In the genomic region with DNA sequence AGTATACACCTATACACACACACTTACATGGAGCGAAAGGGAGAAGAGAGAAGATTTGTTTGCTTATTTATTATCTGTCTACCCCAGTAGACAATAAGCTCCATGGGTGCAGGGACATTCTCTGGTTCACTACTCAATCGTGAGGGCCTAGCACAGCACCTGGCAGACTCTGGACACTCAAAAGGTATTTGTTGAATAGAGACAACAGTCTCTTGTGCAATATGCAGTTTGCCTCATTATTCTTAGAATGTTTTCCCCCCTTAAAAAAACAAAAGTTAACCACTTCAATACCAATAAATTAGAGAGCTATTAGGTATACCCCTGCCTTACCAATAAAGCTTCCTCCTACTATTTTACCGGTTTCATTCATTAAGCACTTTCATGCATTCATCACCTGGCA, we compare ENCODE assay signal across 11 cellular contexts. TPM values are rescaled to one million over a fixed set of nuclear protein-coding genes. Genes with fewer than 3 reads are reported as not detected.
DNase-seq lines count a peak whose midpoint lies in the region; ATAC-seq, FAIRE-seq and TF ChIP-seq lines count a peak whose summit lies in the region.
"Had no signal": no experiment of that assay in that cellular context is flagged by ENCODE, and none has a peak within 500 bp of the region (broad histone marks: within the 10 kb centered on the region; RNA-seq: fewer than 3 reads in every experiment).

No MANE protein-coding gene starts in this region.

- no peak for TF ChIP-seq RAD21 in K562 (CRISPR knock-in tag; conservative IDR thresholded peaks at IDR 0.05 in 1 of 2, IDR thresholded peaks at IDR 0.05 in 1 of 2)

- H3K4me1 ChIP-seq in K562 (replicated peaks in 1 of 2; ENCODE audit: control insufficient read depth in 2 of 2, insufficient read depth in 2 of 2, low read length in 2 of 2) (peaks cover 7 to 8% of the 10 kb centered on the region in 2 experiments; a peak in 4 of 5 replicates), osteoblast (ENCODE audit: insufficient read depth, low read length) (peaks cover 11% of the 10 kb centered on the region)

- no peak for FAIRE-seq in K562 (lab: Jason Lieb, UNC)

- H3K9me3 Mint-ChIP-seq in activated CD4-positive, alpha-beta T cell treated with anti-CD3 and anti-CD28 coated beads, Interleukin-2, amount 10 ng/mL, durations not matched to agents 7 days and 5 days, result peaks cover 8% of the 10 kb centered on the region

- POLR2A ChIA-PET in activated CD4-positive, alpha-beta T cell treated with anti-CD3 and anti-CD28 coated beads, Interleukin-2, amount 10 ng/mL, durations not matched to agents 7 days and 5 days (lab: Charles Lee), result no interaction called here
- POLR2A ChIA-PET in K562 (lab: Yijun Ruan, JAX), result no interaction called here

- H3K79me2 ChIP-seq in K562 (ENCODE audit: control insufficient read depth, insufficient read depth, low read length) (peaks cover 65% of the 10 kb centered on the region), osteoblast (ENCODE audit: insufficient read depth, low read length) (peaks cover 77% of the 10 kb centered on the region)

- no peaks in the 10 kb centered on the region for H3K9me1 ChIP-seq in K562 (ENCODE audit: control insufficient read depth, insufficient read depth, low read length)

- H3K9ac ChIP-seq in K562 (ENCODE audit: insufficient read depth in 1 of 2, low read depth in 2 of 2, low read length in 2 of 2), result no peak overlapping the region; a peak in 1 of 4 replicates

- no peak for TF ChIP-seq EP300 in K562 (IDR thresholded peaks at IDR 0.05; ENCODE audit: low read length)

- peak overlapping the region; percentile 71 for H3K27ac Mint-ChIP-seq in activated CD4-positive, alpha-beta T cell treated with anti-CD3 and anti-CD28 coated beads, Interleukin-2, amount 10 ng/mL, durations not matched to agents 7 days and 5 days

- H3K36me3 Mint-ChIP-seq in activated CD4-positive, alpha-beta T cell treated with anti-CD3 and anti-CD28 coated beads, Interleukin-2, amount 10 ng/mL, durations not matched to agents 7 days and 5 days (ENCODE audit: low read depth), result peaks cover 57% of the 10 kb centered on the region

- 81% methylated on average over 3 of the region's 3 CpGs for WGBS in K562 (ENCODE audit: insufficient coverage, low coverage, missing lambda C conversion rate)

- in situ Hi-C loops in K562 (cut with MboI), result no loop called here

- peaks cover 54% of the 10 kb centered on the region for H3K4me1 Mint-ChIP-seq in activated CD4-positive, alpha-beta T cell treated with anti-CD3 and anti-CD28 coated beads, Interleukin-2, amount 10 ng/mL, durations not matched to agents 7 days and 5 days

- H3K27ac ChIP-seq in K562 (ENCODE audit: extremely low read depth, low read depth, low read length), result no peak overlapping the region
- no peak overlapping the region for H3K27ac ChIP-seq in osteoblast (ENCODE audit: low read depth, low read length)
- H3K27ac ChIP-seq: WERI-Rb-1 had no signal

- H3K4me2 ChIP-seq in K562 (ENCODE audit: insufficient read depth, low read length) (0 out of 2 replicates have a peak overlapping the region, but pooled peaks have one; percentile 27), osteoblast (ENCODE audit: insufficient read depth, low read length) (peak overlapping the region; percentile 26)

- no peaks in the 10 kb centered on the region for H3K27me3 Mint-ChIP-seq in activated CD4-positive, alpha-beta T cell treated with anti-CD3 and anti-CD28 coated beads, Interleukin-2, amount 10 ng/mL, durations not matched to agents 7 days and 5 days

- TF ChIP-seq POLR2A in K562 (conservative IDR thresholded peaks at IDR 0.05), result no peak

- no peaks in the 10 kb centered on the region for H4K20me1 ChIP-seq in K562 (replicated peaks; ENCODE audit: control insufficient read depth, insufficient read depth, low read length)
- H4K20me1 ChIP-seq in osteoblast (ENCODE audit: insufficient read depth, low read length), result peaks cover 10% of the 10 kb centered on the region

- H3K27me3 ChIP-seq in K562 (ENCODE audit: control insufficient read depth in 2 of 2, insufficient read depth in 2 of 2, low read length in 2 of 2) (no peaks in the 10 kb centered on the region), osteoblast (ENCODE audit: insufficient read depth, low read length) (no peaks in the 10 kb centered on the region)

- DNase-seq in activated CD4-positive, alpha-beta T cell treated with anti-CD3 and anti-CD28 coated beads, Interleukin-2, amount 10 ng/mL, durations not matched to agents 7 days and 5 days, result no peak
- no peak for DNase-seq in activated CD4-positive, alpha-beta T cell treated with anti-CD3 and anti-CD28 coated beads for 4 hours
- peak; percentile 73 for DNase-seq in NCI-H1436 (lab: John Stamatoyannopoulos, UW)
- DNase-seq in K562 (ENCODE audit: extremely low read depth in 1 of 4, low spot score in 3 of 4), result no peak
- DNase-seq in osteoblast (ENCODE audit: insufficient read length, low spot score, missing footprints), result peak; percentile 25
- DNase-seq in left cardiac atrium, result no peak
- no peak for DNase-seq in HK-2 (ENCODE audit: unreplicated experiment)
- no peak for DNase-seq in stimulated activated naive CD4-positive, alpha-beta T cell treated with Interleukin-2 at 50 U/mL for 16 hours (lab: John Stamatoyannopoulos, UW)
- DNase-seq: anterior cingulate cortex, mesenchymal stem cell, WERI-Rb-1 had no signal

- H3K4me3 Mint-ChIP-seq in activated CD4-positive, alpha-beta T cell treated with anti-CD3 and anti-CD28 coated beads, Interleukin-2, amount 10 ng/mL, durations not matched to agents 7 days and 5 days, result peak overlapping the region; percentile 58

- no peak for ATAC-seq in K562
- ATAC-seq in left cardiac atrium, result no peak

- intact Hi-C loops in K562 (cut with micrococcal nuclease), result no loop called here
- intact Hi-C loops in left cardiac atrium (cut with DNase I), result no loop called here

- H3K4me3 ChIP-seq in K562 (no peak overlapping the region), osteoblast (ENCODE audit: insufficient read depth, low read length) (no peak overlapping the region)

- TF ChIP-seq CTCF in K562 (IDR thresholded peaks at IDR 0.05 in 2 of 3, conservative IDR thresholded peaks at IDR 0.05 in 1 of 3; ENCODE audit: insufficient read depth in 2 of 3, low read depth in 1 of 3, low read length in 3 of 3) (no peak), osteoblast (IDR thresholded peaks at IDR 0.05; ENCODE audit: extremely low read depth, low read depth, low read length) (no peak)

- BruUV-seq in K562 (replicated peaks; lab: Mats Ljungman, UMichigan), result TSS peak; percentile 38

- H3K36me3 ChIP-seq in K562 (ENCODE audit: control insufficient read depth, insufficient read depth, low read length) (peaks cover 37% of the 10 kb centered on the region; the same call in 2 of the 3 replicates), osteoblast (ENCODE audit: insufficient read depth, low read length) (no peaks in the 10 kb centered on the region)

- CTCF ChIA-PET in activated CD4-positive, alpha-beta T cell treated with anti-CD3 and anti-CD28 coated beads, Interleukin-2, amount 10 ng/mL, durations not matched to agents 7 days and 5 days (lab: Charles Lee), result interaction anchor here (1.4 kb wide), 1 partner anchor 17 kb away, joined by 5 read pairs; no protein-coding TSS in a partner anchor
- CTCF ChIA-PET in K562 (lab: Yijun Ruan, JAX; ENCODE audit: low intra/inter-chr PET ratio), result no interaction called here

- no peak overlapping the region for H2AFZ ChIP-seq in K562 (ENCODE audit: low read depth, low read length)
- H2AFZ ChIP-seq in osteoblast (ENCODE audit: low read length), result no peak overlapping the region

- peaks cover 9% of the 10 kb centered on the region for H3K9me3 ChIP-seq in K562 (replicated peaks; ENCODE audit: control insufficient read depth, insufficient read depth, low read depth, low read length)
- H3K9me3 ChIP-seq in osteoblast (ENCODE audit: low read depth, low read length), result no peaks in the 10 kb centered on the region

RNA-seq across cellular contexts. Expression of gene AKAP10, which starts 2.0 kb away (rescaled TPM):
- 10 to 100 TPM; 38.8 to 45.6 TPM for total RNA-seq in activated CD4-positive, alpha-beta T cell treated with anti-CD3 and anti-CD28 coated beads, Interleukin-2, amount 10 ng/mL, durations not matched to agents 7 days and 5 days
- total RNA-seq in K562 (2011; cell fraction: chromatin; rRNA removed; ENCODE audit: low replicate concordance), result 44.9 and 127 TPM in 2 replicates
- total RNA-seq in K562 (2011; cell fraction: nucleolus; rRNA removed), result 19.7 and 25.9 TPM in 2 replicates
- total RNA-seq in K562 (2011; cell fraction: nucleoplasm; rRNA removed), result 38.6 and 44.4 TPM in 2 replicates
- total RNA-seq in K562 (2014; rRNA removed) (5.3 and 5.8 TPM in 2 replicates), K562 (2014; rRNA removed; fragmentation: Illumina TruSeq; extraction: Trizol) (13.6 and 15.0 TPM in 2 replicates), K562 (2015; rRNA removed; fragmentation: Illumina TruSeq; extraction: Trizol) (10.3 and 12.0 TPM in 2 replicates), K562 (2021) (13.8 and 14.4 TPM in 2 replicates), osteoblast (27.5 and 31.5 TPM in 2 replicates), left cardiac atrium (10 to 100 TPM; 15.4 to 22.7 TPM)
- polyA plus RNA-seq in K562 (2011; rRNA removed) (20.3 and 21.1 TPM in 2 replicates), K562 (2014; fragmentation: Illumina TruSeq; extraction: Trizol) (8.2 and 9.0 TPM in 2 replicates), K562 (2014; fragmentation: Nextera tagmentation; extraction: Ambion mirVana) (1 to 10 TPM; 4.0 to 4.3 TPM), K562 (2014; rRNA removed) (8.0 and 8.6 TPM in 2 replicates)
- polyA plus RNA-seq in K562 (2011; cell fraction: cytosol; rRNA removed), result 5.6 and 10.4 TPM in 2 replicates
- polyA plus RNA-seq in K562 (2011; cell fraction: nucleus; rRNA removed), result 23.1 and 29.8 TPM in 2 replicates
- polyA plus RNA-seq in K562 (2012), result 5.3 and 7.3 TPM in 2 replicates
- 39.6 and 42.2 TPM in 2 replicates for polyA minus RNA-seq in K562 (2011; rRNA and poly(A)+ RNA removed)
- polyA minus RNA-seq in K562 (2011; cell fraction: cytosol; rRNA and poly(A)+ RNA removed), result 8.7 and 10.1 TPM in 2 replicates
- polyA minus RNA-seq in K562 (2011; cell fraction: nucleus; rRNA and poly(A)+ RNA removed), result 13.3 and 20.7 TPM in 2 replicates

RNA-seq across cellular contexts. Expression of gene SPECC1, which starts 33.6 kb away (rescaled TPM):
- total RNA-seq in activated CD4-positive, alpha-beta T cell treated with anti-CD3 and anti-CD28 coated beads, Interleukin-2, amount 10 ng/mL, durations not matched to agents 7 days and 5 days, result 1 to 10 TPM; 3.7 to 4.9 TPM
- total RNA-seq in K562 (2011; cell fraction: chromatin; rRNA removed; ENCODE audit: low replicate concordance), result 25.1 and 47.5 TPM in 2 replicates
- total RNA-seq in K562 (2011; cell fraction: nucleolus; rRNA removed), result 16.7 and 20.8 TPM in 2 replicates
- 24.7 and 52.7 TPM in 2 replicates for total RNA-seq in K562 (2011; cell fraction: nucleoplasm; rRNA removed)
- total RNA-seq in K562 (2014; rRNA removed) (18.1 and 18.2 TPM in 2 replicates), K562 (2014; rRNA removed; fragmentation: Illumina TruSeq; extraction: Trizol) (18.1 and 25.5 TPM in 2 replicates), K562 (2015; rRNA removed; fragmentation: Illumina TruSeq; extraction: Trizol) (19.6 and 20.3 TPM in 2 replicates), K562 (2021) (18.4 and 22.6 TPM in 2 replicates), osteoblast (155 and 165 TPM in 2 replicates), left cardiac atrium (10 to 100 TPM; 12.6 to 14.2 TPM)
- polyA plus RNA-seq in K562 (2011; rRNA removed) (5.7 and 9.0 TPM in 2 replicates), K562 (2014; fragmentation: Illumina TruSeq; extraction: Trizol) (13.9 and 14.7 TPM in 2 replicates), K562 (2014; fragmentation: Nextera tagmentation; extraction: Ambion mirVana) (1 to 10 TPM; 2.4 to 3.0 TPM), K562 (2014; rRNA removed) (11.5 TPM in 2 replicates)
- polyA plus RNA-seq in K562 (2011; cell fraction: cytosol; rRNA removed), result 4.0 and 5.8 TPM in 2 replicates
- 7.1 and 10.8 TPM in 2 replicates for polyA plus RNA-seq in K562 (2011; cell fraction: nucleus; rRNA removed)
- 9.2 and 12.4 TPM in 2 replicates for polyA plus RNA-seq in K562 (2012)
- polyA minus RNA-seq in K562 (2011; rRNA and poly(A)+ RNA removed), result 20.7 and 28.4 TPM in 2 replicates
- polyA minus RNA-seq in K562 (2011; cell fraction: cytosol; rRNA and poly(A)+ RNA removed), result 10.0 and 23.8 TPM in 2 replicates
- polyA minus RNA-seq in K562 (2011; cell fraction: nucleus; rRNA and poly(A)+ RNA removed), result 14.8 and 20.9 TPM in 2 replicates

Comparison
In these comparisons a context has a peak if more than half of its experiments do, and no peak if none do; other contexts are left out.
1. DNase-seq: peak in NCI-H1436 (single experiment) and osteoblast (single experiment); none in activated CD4-positive, alpha-beta T cell treated with anti-CD3 and anti-CD28 coated beads, Interleukin-2, amount 10 ng/mL, durations not matched to agents 7 days and 5 days (single experiment), activated CD4-positive, alpha-beta T cell treated with anti-CD3 and anti-CD28 coated beads for 4 hours (0 of 2), K562 (0 of 4), left cardiac atrium (single experiment), HK-2 (single experiment) and stimulated activated naive CD4-positive, alpha-beta T cell treated with Interleukin-2 at 50 U/mL for 16 hours (single experiment).